ENCODE assay signal across 14 cellular contexts in the genomic region with DNA sequence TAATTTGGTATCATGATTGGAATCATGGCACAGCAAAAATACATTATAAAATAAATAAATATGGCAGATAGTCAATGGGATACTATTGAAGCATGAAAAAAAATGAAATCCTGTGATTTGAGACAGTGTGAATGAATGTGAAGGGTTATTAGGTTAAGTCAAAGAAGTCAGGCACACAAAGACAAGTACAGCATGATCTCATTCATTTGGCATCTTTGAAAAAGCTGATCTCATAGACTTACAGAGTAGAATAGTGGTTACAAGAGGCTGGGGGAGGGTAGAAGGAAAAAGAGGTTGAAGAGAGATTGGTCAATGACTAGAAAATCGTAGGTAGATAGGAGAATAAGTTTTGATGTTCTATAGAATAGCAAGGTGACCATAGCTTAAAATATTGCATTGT.
"Had no signal": no experiment of that assay in that cellular context is flagged by ENCODE, and none has a peak within 500 bp of the region (broad histone marks: within the 10 kb centered on the region; RNA-seq: fewer than 3 reads in every experiment).

No MANE protein-coding gene starts in this region.

- H3K36me3 Mint-ChIP-seq: activated naive CD4-positive, alpha-beta T cell treated with anti-CD3 and anti-CD28 coated beads, Interleukin-2, amount 50 U/mL, for 72 hours; naive B cell had no signal

- H3K4me3 Mint-ChIP-seq: naive B cell had no signal

- H3K27ac Mint-ChIP-seq: activated naive CD4-positive, alpha-beta T cell treated with anti-CD3 and anti-CD28 coated beads, Interleukin-2, amount 50 U/mL, for 72 hours; naive B cell had no signal

- FAIRE-seq: endometrium, keratinocyte, small intestine, TTC549 had no signal

- H3K36me3 ChIP-seq: uterus had no signal

- ATAC-seq: activated naive CD4-positive, alpha-beta T cell treated with anti-CD3 and anti-CD28 coated beads, Interleukin-2, amount 50 U/mL, for 72 hours; right cardiac atrium had no signal

- H3K9me3 ChIP-seq: breast epithelium, uterus had no signal

- H3K4me1 ChIP-seq: breast epithelium, uterus had no signal

- H3K27ac ChIP-seq: breast epithelium, uterus had no signal

- H3K27me3 ChIP-seq: breast epithelium, uterus had no signal

- H3K27me3 Mint-ChIP-seq: naive B cell had no signal

- DNase-seq: activated CD4-positive, CD25-positive, alpha-beta regulatory T cell; activated effector memory CD4-positive, alpha-beta T cell treated with Interleukin-2 at 50 U/mL for 16 hours; foreskin melanocyte; naive B cell; posterior cingulate gyrus; right cardiac atrium; small intestine; T-helper 2 cell; uterus had no signal

- H3K4me3 ChIP-seq: breast epithelium, uterus had no signal

- H3K4me1 Mint-ChIP-seq: naive B cell had no signal
